In genomic region chr11:66178871-66179270, GRCh38 we compare ENCODE assay signal across 25 cellular contexts.
DNase-seq lines count a peak whose midpoint lies in the region; ATAC-seq, FAIRE-seq and TF ChIP-seq lines count a peak whose summit lies in the region.
"Had no signal": no experiment of that assay in that cellular context is flagged by ENCODE, and none has a peak within 500 bp of the region (broad histone marks: within the 10 kb centered on the region; RNA-seq: fewer than 3 reads in every experiment).

No MANE protein-coding gene starts in this region.

- H3K36me3 Mint-ChIP-seq in activated T-cell treated with anti-CD3 and anti-CD28 coated beads, Interleukin-2, amount 50 U/mL, for 72 hours (ENCODE audit: insufficient read depth in 2 of 2): peaks cover 0 to 1% of the 10 kb centered on the region in 2 donors
- H3K36me3 Mint-ChIP-seq in T-cell: peaks cover 16% of the 10 kb centered on the region
- H3K36me3 Mint-ChIP-seq: IgD-negative memory B cell had no signal

- H3K4me3 Mint-ChIP-seq in activated T-cell treated with anti-CD3 and anti-CD28 coated beads, Interleukin-2, amount 50 U/mL, for 72 hours: no peak overlapping the region
- no peak overlapping the region for H3K4me3 Mint-ChIP-seq in T-cell
- H3K4me3 Mint-ChIP-seq: IgD-negative memory B cell had no signal

- TF ChIP-seq POLR2A in GM12878 (IDR thresholded peaks at IDR 0.05; ENCODE audit: low read depth, low read length): no peak

- peaks cover 4% of the 10 kb centered on the region for H3F3A ChIP-seq in PC-3 (ENCODE audit: low read length, unreplicated experiment)

- CTCF ChIA-PET in GM12878 (lab: Yijun Ruan, JAX) (interaction anchor here (1.6 to 3.5 kb wide), 3 partner anchors 42 to 157 kb away, joined by 4 to 11 read pairs (median 5); no protein-coding TSS in a partner anchor), T-cell (lab: Charles Lee) (interaction anchor here in 1 of 2 donors (1.0 kb wide), 1 partner anchor 8 kb away, joined by 3 read pairs; no protein-coding TSS in a partner anchor), PC-3 (lab: Charles Lee) (no interaction called here)

- in situ Hi-C loops in GM12878 (cut with MboI): no loop called here

- H3K9me3 ChIP-seq in GM12878 (replicated peaks; ENCODE audit: control insufficient read depth, insufficient read depth, low read length): no peaks in the 10 kb centered on the region; the same call in 2 of the 3 replicates
- H3K9me3 ChIP-seq in PC-3 (ENCODE audit: low read length): no peaks in the 10 kb centered on the region
- H3K9me3 ChIP-seq: SJSA1 had no signal

- FAIRE-seq in GM19239 (lab: Jason Lieb, UNC) (peak; percentile 48), GM12878 (lab: Jason Lieb, UNC) (no peak)
- FAIRE-seq: H1 had no signal

- no peak for TF ChIP-seq CTCF in GM12878 (IDR thresholded peaks at IDR 0.05 in 2 of 3, conservative IDR thresholded peaks at IDR 0.05 in 1 of 3; ENCODE audit: control insufficient read depth in 2 of 3, extremely low read depth in 1 of 3, insufficient read depth in 1 of 3, low read depth in 3 of 3, low read length in 3 of 3)
- no peak for TF ChIP-seq CTCF in PC-3 (conservative IDR thresholded peaks at IDR 0.05; ENCODE audit: low read depth, low read length)

- ATAC-seq in activated T-cell treated with anti-CD3 and anti-CD28 coated beads, Interleukin-2, amount 50 U/mL, for 72 hours (replicated peaks in 1 of 2): no peak
- ATAC-seq in GM12878 (peak; percentile 72), T-cell (replicated peaks in 1 of 4) (no peak), PC-3 (no peak)
- ATAC-seq: Right ventricle myocardium inferior had no signal

- peaks cover 24% of the 10 kb centered on the region for H3K4me1 Mint-ChIP-seq in activated T-cell treated with anti-CD3 and anti-CD28 coated beads, Interleukin-2, amount 50 U/mL, for 72 hours (ENCODE audit: low read depth)
- H3K4me1 Mint-ChIP-seq in T-cell: peaks cover 61 to 63% (median 62%) of the 10 kb centered on the region in 3 donors

- H2AFZ ChIP-seq in GM12878 (ENCODE audit: control insufficient read depth, low read depth, low read length): no peak overlapping the region
- H2AFZ ChIP-seq in PC-3 (ENCODE audit: low read length): no peak overlapping the region
- H2AFZ ChIP-seq: PC-9 had no signal

- H3K27ac ChIP-seq in GM12878 (ENCODE audit: control insufficient read depth, insufficient read depth) (0 out of 2 replicates have a peak overlapping the region, but pooled peaks have one; percentile 21), PC-3 (ENCODE audit: low read length) (no peak overlapping the region)
- H3K27ac ChIP-seq: HL-60, KMS-11, PC-9, SJSA1 had no signal

- no peak for TF ChIP-seq EP300 in GM12878 (IDR thresholded peaks at IDR 0.05; ENCODE audit: borderline replicate concordance in 1 of 2, control insufficient read depth in 1 of 2, low read depth in 2 of 2, low read length in 2 of 2)

- RAD21 ChIA-PET in GM12878 (lab: Charles Lee; ENCODE audit: unreplicated experiment): interaction anchor here (1.0 to 2.3 kb wide), 6 partner anchors 15 to 111 kb away, joined by 3 to 8 read pairs (median 3); no protein-coding TSS in a partner anchor

- no TSS peak for BruUV-seq in GM12878 (replicated peaks; lab: Mats Ljungman, UMichigan)
- no TSS peak for BruUV-seq in PC-3 (replicated peaks; lab: Mats Ljungman, UMichigan)

- POLR2A ChIA-PET in GM12878 (lab: Charles Lee) (no interaction called here), T-cell (lab: Charles Lee) (no interaction called here), PC-3 (lab: Charles Lee; ENCODE audit: unreplicated experiment) (no interaction called here)

- SMC1A ChIA-PET in GM12878 (lab: Charles Lee; ENCODE audit: uncharacterized antibody, unreplicated experiment): interaction anchor here (0.5 to 2.0 kb wide), 9 partner anchors 8 to 64 kb away, joined by 3 to 9 read pairs (median 3); no protein-coding TSS in a partner anchor

- H3K27me3 Mint-ChIP-seq in activated T-cell treated with anti-CD3 and anti-CD28 coated beads, Interleukin-2, amount 50 U/mL, for 72 hours (ENCODE audit: low read depth): no peaks in the 10 kb centered on the region
- no peaks in the 10 kb centered on the region for H3K27me3 Mint-ChIP-seq in T-cell
- H3K27me3 Mint-ChIP-seq: IgD-negative memory B cell had no signal

- H3K36me3 ChIP-seq in GM12878 (ENCODE audit: control insufficient read depth in 2 of 2, insufficient read depth in 2 of 2, low read length in 1 of 2) (no peaks in the 10 kb centered on the region; a peak in 1 of 4 replicates), PC-3 (ENCODE audit: low read depth, low read length) (no peaks in the 10 kb centered on the region)
- H3K36me3 ChIP-seq: SJSA1 had no signal

- no peaks in the 10 kb centered on the region for H4K20me1 ChIP-seq in GM12878 (ENCODE audit: control insufficient read depth, insufficient read depth)
- H4K20me1 ChIP-seq in PC-3 (ENCODE audit: low read length): no peaks in the 10 kb centered on the region

- no peaks in the 10 kb centered on the region for H3K9me2 ChIP-seq in PC-3 (replicated peaks; ENCODE audit: low read length)

- no peaks in the 10 kb centered on the region for H3K27me3 ChIP-seq in GM12878 (replicated peaks in 1 of 2; ENCODE audit: control insufficient read depth in 2 of 2, insufficient read depth in 2 of 2, low read length in 1 of 2)
- H3K27me3 ChIP-seq in PC-3 (ENCODE audit: low read length): no peaks in the 10 kb centered on the region
- H3K27me3 ChIP-seq: SJSA1 had no signal

- no peak overlapping the region for H3K9ac ChIP-seq in GM12878 (ENCODE audit: control insufficient read depth, insufficient read depth, low read length)
- no peak overlapping the region for H3K9ac ChIP-seq in PC-3 (ENCODE audit: low read length)
- H3K9ac ChIP-seq: KMS-11 had no signal

- H3K4me1 ChIP-seq in GM12878 (ENCODE audit: control insufficient read depth, insufficient read depth, low read length) (peaks cover 7% of the 10 kb centered on the region), PC-3 (ENCODE audit: insufficient read depth, low read length) (peaks cover 11% of the 10 kb centered on the region; the same call in 1 of the 2 replicates)
- H3K4me1 ChIP-seq: SJSA1 had no signal

- no peak for DNase-seq in activated T-cell treated with anti-CD3 and anti-CD28 coated beads, Interleukin-2, amount 50 U/mL, for 72 hours
- no peak for DNase-seq in activated T-cell treated with anti-CD3 and anti-CD28 coated beads, Interleukin-2, amount 50 U/mL, for 48 hours
- DNase-seq in GM19239 (ENCODE audit: insufficient read length, low spot score) (no peak), GM12878 (ENCODE audit: low read depth, low spot score) (no peak), LoVo (ENCODE audit: low spot score) (no peak), T-cell (no peak), PC-3 (no peak)
- DNase-seq: DMS153; DND-41; HCEC 1CT; NCI-H1092 treated with DMSO at 0.1 percent for 48 hours; NCI-H1436; NCI-H187; NCI-H2081 treated with DMSO at 0.1 percent for 48 hours; NCI-H2171; NCI-H524; NCI-H748 treated with DMSO at 0.1 percent for 48 hours; NK-92 treated with Interleukin-12 subunit alpha and Interleukin-12 subunit beta, amount 100 ng/mL, for 24 hours; PC-9 had no signal

- H3K9me3 Mint-ChIP-seq in activated T-cell treated with anti-CD3 and anti-CD28 coated beads, Interleukin-2, amount 50 U/mL, for 72 hours: no peaks in the 10 kb centered on the region
- no peaks in the 10 kb centered on the region for H3K9me3 Mint-ChIP-seq in T-cell
- H3K9me3 Mint-ChIP-seq: IgD-negative memory B cell had no signal

- H3K79me2 ChIP-seq in GM12878 (ENCODE audit: control insufficient read depth, insufficient read depth, low read length): peaks cover 6% of the 10 kb centered on the region
- H3K79me2 ChIP-seq in PC-3 (ENCODE audit: low read length): 0 out of 2 replicates have a peak, but pooled peaks cover 6% of the 10 kb centered on the region

- 0 out of 2 replicates have a peak overlapping the region, but pooled peaks have one; percentile 34 for H3K4me2 ChIP-seq in GM12878 (ENCODE audit: control insufficient read depth, insufficient read depth)
- no peak overlapping the region for H3K4me2 ChIP-seq in PC-3 (ENCODE audit: low read length)
- H3K4me2 ChIP-seq: KMS-11, PC-9 had no signal

- TF ChIP-seq RAD21 in GM12878 (IDR thresholded peaks at IDR 0.05; ENCODE audit: insufficient read depth, low read depth, low read length): no peak

- H3K4me3 ChIP-seq in GM12878 (no peak overlapping the region), PC-3 (ENCODE audit: low read length) (no peak overlapping the region)
- H3K4me3 ChIP-seq: PC-9, SJSA1 had no signal

- peak overlapping the region; percentile 49 for H3K27ac Mint-ChIP-seq in activated T-cell treated with anti-CD3 and anti-CD28 coated beads, Interleukin-2, amount 50 U/mL, for 72 hours
- H3K27ac Mint-ChIP-seq in T-cell: no peak overlapping the region
- H3K27ac Mint-ChIP-seq: IgD-negative memory B cell had no signal

- intact Hi-C loops in GM12878 (cut with micrococcal nuclease; ENCODE audit: unreplicated experiment): no loop called here
- intact Hi-C loops in PC-3 (cut with micrococcal nuclease): no loop called here

TF ChIP-seq in GM12878, 131 proteins besides CTCF, POLR2A, EP300 and RAD21 (continues in another document):
- TF ChIP-seq STAT1 (conservative IDR thresholded peaks at IDR 0.05): no peak
- TF ChIP-seq ZNF24 (IDR thresholded peaks at IDR 0.05): 0 out of 2 replicates have a peak, but pooled peaks have one; percentile 55
- TF ChIP-seq MEF2B (IDR thresholded peaks at IDR 0.05; ENCODE audit: partially characterized antibody, poor library complexity, severe bottlenecking): peak; percentile 9
- TF ChIP-seq MTA2 (IDR thresholded peaks at IDR 0.05; ENCODE audit: low read depth): peak; percentile 52; the same call in 1 of the 2 replicates
- no peak for TF ChIP-seq ATF2 (IDR thresholded peaks at IDR 0.05; ENCODE audit: low read length)
